ENCODE assay signal across 8 cellular contexts in the genomic region with DNA sequence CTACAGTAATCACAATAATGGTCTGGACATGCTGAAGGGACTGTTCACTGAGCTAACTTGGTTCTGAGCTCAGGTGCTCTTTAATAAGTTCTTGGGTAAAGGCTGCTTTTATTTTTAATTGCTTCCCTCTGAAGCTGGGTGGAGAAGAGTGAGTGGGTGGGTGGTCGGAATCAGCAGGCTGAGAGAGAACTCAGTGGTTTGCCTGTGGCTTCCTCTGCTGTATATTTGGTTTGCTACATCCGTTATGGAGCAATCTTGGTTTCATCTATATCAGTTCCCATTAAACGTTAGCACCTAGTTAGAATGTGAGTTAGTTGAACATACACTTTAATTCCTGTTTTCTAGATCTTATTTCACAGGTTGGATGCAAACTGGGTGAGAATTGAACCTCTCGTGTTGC. TPM values are rescaled to one million over a fixed set of nuclear protein-coding genes. Genes with fewer than 3 reads are reported as not detected.
DNase-seq lines count a peak whose midpoint lies in the region; ATAC-seq and TF ChIP-seq lines count a peak whose summit lies in the region.

No MANE protein-coding gene starts in this region.

- H3K4me3 Mint-ChIP-seq in progenitor cell of endocrine pancreas (ENCODE audit: low read depth) (no peak overlapping the region), HFFc6 (no peak overlapping the region)

- peak; percentile 29 for DNase-seq in Ammon's horn (ENCODE audit: low spot score)
- DNase-seq in activated T-cell treated with anti-CD3 and anti-CD28 coated beads for 24 hours (ENCODE audit: low read depth): peak; percentile 43
- DNase-seq in progenitor cell of endocrine pancreas (ENCODE audit: low spot score, unreplicated experiment): no peak
- no peak for DNase-seq in mucosa of gallbladder (ENCODE audit: low spot score)
- DNase-seq in HFFc6: no peak
- no peak for DNase-seq in DMS79 treated with DMSO at 0.1 percent for 48 hours (lab: John Stamatoyannopoulos, UW)

- H3K4me1 Mint-ChIP-seq in progenitor cell of endocrine pancreas (ENCODE audit: low read depth) (no peaks in the 10 kb centered on the region), HFFc6 (ENCODE audit: low read depth) (peaks cover 32% of the 10 kb centered on the region)

- ATAC-seq in GM19463 (IDR thresholded peaks at IDR 0.05; ENCODE audit: unreplicated experiment) (peak; percentile 46), HG03565 (IDR thresholded peaks at IDR 0.05; ENCODE audit: unreplicated experiment) (peak; percentile 69)

- no peaks in the 10 kb centered on the region for H3K27me3 Mint-ChIP-seq in progenitor cell of endocrine pancreas
- no peaks in the 10 kb centered on the region; the same call in none of the 2 replicates for H3K27me3 Mint-ChIP-seq in HFFc6 (ENCODE audit: insufficient read depth)

- H3K36me3 Mint-ChIP-seq in progenitor cell of endocrine pancreas (ENCODE audit: insufficient read depth) (peaks cover 15% of the 10 kb centered on the region), HFFc6 (ENCODE audit: low read depth) (peaks cover 24% of the 10 kb centered on the region; the same call in 1 of the 2 replicates)

- TF ChIP-seq CTCF in progenitor cell of endocrine pancreas (IDR thresholded peaks at IDR 0.05; ENCODE audit: unreplicated experiment) (no peak), HFFc6 (IDR thresholded peaks at IDR 0.05) (no peak)

- H3K27ac Mint-ChIP-seq in progenitor cell of endocrine pancreas: peak overlapping the region; percentile 4
- no peak overlapping the region for H3K27ac Mint-ChIP-seq in HFFc6

- H3K9me3 Mint-ChIP-seq in progenitor cell of endocrine pancreas (ENCODE audit: low read depth) (no peaks in the 10 kb centered on the region), HFFc6 (no peaks in the 10 kb centered on the region)

RNA-seq across cellular contexts. Expression of a gene that starts 23.3 kb away (rescaled TPM):
- total RNA-seq in progenitor cell of endocrine pancreas (68.8 and 69.6 TPM in 2 replicates), mucosa of gallbladder (40.8 TPM)
- total RNA-seq in HFFc6 (2021; fragmentation: NEBNext Ultra II Directional; extraction: Animal tissue kit (Norgen Biotek cat#: 25700)): 10 to 100 TPM; 46.7 to 53.7 (median 51.6) TPM

RNA-seq across cellular contexts. Expression of a gene that starts 50.0 kb away (rescaled TPM):
- total RNA-seq in progenitor cell of endocrine pancreas: 49.8 and 52.5 TPM in 2 replicates
- 17.6 TPM for total RNA-seq in mucosa of gallbladder
- total RNA-seq in HFFc6 (2021; fragmentation: NEBNext Ultra II Directional; extraction: Animal tissue kit (Norgen Biotek cat#: 25700)): 10 to 100 TPM; 21.4 to 24.4 (median 23.0) TPM

RNA-seq across cellular contexts. Expression of a gene that starts 54.6 kb away (rescaled TPM):
- total RNA-seq in progenitor cell of endocrine pancreas (83.9 and 84.9 TPM in 2 replicates), mucosa of gallbladder (63.8 TPM)
- total RNA-seq in HFFc6 (2021; fragmentation: NEBNext Ultra II Directional; extraction: Animal tissue kit (Norgen Biotek cat#: 25700)): 100 to 1,000 TPM in 1 of 6 experiments, 10 to 100 TPM in 5; 85.4 to 105 (median 90.8) TPM

Comparison
In these comparisons a context has a peak if more than half of its experiments do, and no peak if none do; other contexts are left out.
1. DNase-seq: peak in Ammon's horn (single experiment) and activated T-cell treated with anti-CD3 and anti-CD28 coated beads for 24 hours (single experiment); none in progenitor cell of endocrine pancreas (single experiment), mucosa of gallbladder (single experiment), HFFc6 (single experiment) and DMS79 treated with DMSO at 0.1 percent for 48 hours (single experiment).